ENCODE assay signal across 9 cellular contexts in the genomic region with DNA sequence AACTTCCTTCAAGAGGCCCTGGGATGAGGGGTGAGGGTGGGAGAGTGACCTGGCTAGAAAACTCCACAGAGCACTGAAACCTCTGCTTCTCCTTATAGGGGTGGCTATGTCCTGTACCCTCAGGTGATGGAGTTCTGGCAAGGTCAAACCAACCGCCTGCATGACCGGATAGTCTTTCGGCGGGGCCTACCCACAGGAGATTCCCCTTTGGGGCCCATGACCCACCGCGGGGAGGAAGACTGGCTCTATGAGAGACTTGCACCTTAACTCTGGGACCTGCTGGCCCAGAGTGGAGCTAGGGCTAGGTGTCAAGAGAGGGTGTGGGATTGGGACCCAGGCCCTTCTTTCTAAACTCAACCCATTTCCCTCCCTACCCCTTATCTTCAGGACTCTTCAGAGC. TPM values are rescaled to one million over a fixed set of nuclear protein-coding genes. Genes with fewer than 3 reads are reported as not detected.
DNase-seq lines count a peak whose midpoint lies in the region; ATAC-seq and TF ChIP-seq lines count a peak whose summit lies in the region.
"Had no signal": no experiment of that assay in that cellular context is flagged by ENCODE, and none has a peak within 500 bp of the region (broad histone marks: within the 10 kb centered on the region; RNA-seq: fewer than 3 reads in every experiment).

No MANE protein-coding gene starts in this region.

- H3K36me3 Mint-ChIP-seq in CD8-positive, alpha-beta memory T cell = peaks cover 0 to 27% (median 10%) of the 10 kb centered on the region in 3 donors
- H3K36me3 Mint-ChIP-seq in stimulated activated effector memory CD8-positive, alpha-beta T cell treated with anti-CD3 and anti-CD28 coated beads, Interleukin-12 subunit alpha, Interleukin-12 subunit beta, amount 100 ng/mL, for 72 hours = peaks cover 53% of the 10 kb centered on the region

- CTCF ChIA-PET in CD8-positive, alpha-beta memory T cell (lab: Charles Lee) = interaction anchor here (0.8 to 17.2 kb wide), 15 partner anchors 10 to 147 kb away, joined by 3 to 191 read pairs (median 4); partner anchors contain the start of genes CDK5RAP3 and PRR15L

- peak overlapping the region in 5 of 8 donors; percentile 41 to 87 (median 76) for H3K27ac Mint-ChIP-seq in CD8-positive, alpha-beta memory T cell
- peak overlapping the region; percentile 73 for H3K27ac Mint-ChIP-seq in stimulated activated effector memory CD8-positive, alpha-beta T cell treated with anti-CD3 and anti-CD28 coated beads, Interleukin-12 subunit alpha, Interleukin-12 subunit beta, amount 100 ng/mL, for 72 hours

- no peaks in the 10 kb centered on the region for H3K27me3 ChIP-seq in CD8-positive, alpha-beta memory T cell (ENCODE audit: insufficient read depth, low read length, poor library complexity, severe bottlenecking)
- no peaks in the 10 kb centered on the region for H3K27me3 ChIP-seq in liver (ENCODE audit: control insufficient read depth in 4 of 4, insufficient read depth in 4 of 4, low read length in 3 of 4)

- DNase-seq in CD8-positive, alpha-beta memory T cell = no peak
- DNase-seq in stimulated activated effector memory CD8-positive, alpha-beta T cell treated with anti-CD3 and anti-CD28 coated beads, Interleukin-12 subunit alpha, Interleukin-12 subunit beta, amount 100 ng/mL, for 72 hours (ENCODE audit: low spot score in 2 of 2) = no peak
- DNase-seq in CD1c-positive myeloid dendritic cell (ENCODE audit: extremely low spot score) (no peak), AML-193 (lab: John Stamatoyannopoulos, UW) (no peak)

- H3K4me3 Mint-ChIP-seq in CD8-positive, alpha-beta memory T cell = peak overlapping the region in 1 of 7 donors; percentile 68
- no peak overlapping the region for H3K4me3 Mint-ChIP-seq in stimulated activated effector memory CD8-positive, alpha-beta T cell treated with anti-CD3 and anti-CD28 coated beads, Interleukin-12 subunit alpha, Interleukin-12 subunit beta, amount 100 ng/mL, for 72 hours

- TF ChIP-seq RAD21 in liver (IDR thresholded peaks at IDR 0.05) = no peak

- H3K9me3 Mint-ChIP-seq in CD8-positive, alpha-beta memory T cell = no peaks in the 10 kb centered on the region
- no peaks in the 10 kb centered on the region for H3K9me3 Mint-ChIP-seq in stimulated activated effector memory CD8-positive, alpha-beta T cell treated with anti-CD3 and anti-CD28 coated beads, Interleukin-12 subunit alpha, Interleukin-12 subunit beta, amount 100 ng/mL, for 72 hours

- peaks cover 45 to 68% (median 56%) of the 10 kb centered on the region in 3 donors for H3K4me1 Mint-ChIP-seq in CD8-positive, alpha-beta memory T cell
- peaks cover 56% of the 10 kb centered on the region for H3K4me1 Mint-ChIP-seq in stimulated activated effector memory CD8-positive, alpha-beta T cell treated with anti-CD3 and anti-CD28 coated beads, Interleukin-12 subunit alpha, Interleukin-12 subunit beta, amount 100 ng/mL, for 72 hours

- H3K36me3 ChIP-seq in CD8-positive, alpha-beta memory T cell (ENCODE audit: insufficient read depth, low read length) = no peaks in the 10 kb centered on the region
- peaks cover 0 to 7% (median 4%) of the 10 kb centered on the region in 4 donors for H3K36me3 ChIP-seq in liver (ENCODE audit: control insufficient read depth in 4 of 4, insufficient read depth in 3 of 4, low read depth in 1 of 4, low read length in 3 of 4)

- no peak overlapping the region for H3K9ac ChIP-seq in liver (ENCODE audit: low read depth in 1 of 2, low read length in 2 of 2)

- POLR2A ChIA-PET in CD8-positive, alpha-beta memory T cell (lab: Charles Lee) = interaction anchor here (1.0 kb wide), 1 partner anchor 22 kb away, joined by 3 read pairs; no protein-coding TSS in a partner anchor

- H3K4me3 ChIP-seq in CD8-positive, alpha-beta memory T cell (ENCODE audit: low read length) = no peak overlapping the region
- no peak overlapping the region for H3K4me3 ChIP-seq in liver (ENCODE audit: low read depth in 1 of 3, low read length in 3 of 3)

- no peaks in the 10 kb centered on the region for H3K27me3 Mint-ChIP-seq in CD8-positive, alpha-beta memory T cell

- TF ChIP-seq CTCF in VCaP (conservative IDR thresholded peaks at IDR 0.05) = no peak
- no peak for TF ChIP-seq CTCF in liver (IDR thresholded peaks at IDR 0.05; ENCODE audit: low read depth, low read length, missing input control)

- peaks cover 64% of the 10 kb centered on the region for H3K4me1 ChIP-seq in CD8-positive, alpha-beta memory T cell (ENCODE audit: insufficient read depth, low read length)
- H3K4me1 ChIP-seq in liver (ENCODE audit: control insufficient read depth in 4 of 4, insufficient read depth in 4 of 4, low read length in 3 of 4) = peaks cover 19 to 83% (median 73%) of the 10 kb centered on the region in 4 donors

- ATAC-seq in stimulated activated effector memory CD8-positive, alpha-beta T cell treated with anti-CD3 and anti-CD28 coated beads, Interleukin-12 subunit alpha, Interleukin-12 subunit beta, amount 100 ng/mL, for 72 hours = no peak
- no peak for ATAC-seq in HG03342 (IDR thresholded peaks at IDR 0.05; ENCODE audit: unreplicated experiment)

- WGBS in liver = 91% methylated on average over 6 of the region's 6 CpGs

- H3K9me3 ChIP-seq in CD8-positive, alpha-beta memory T cell (ENCODE audit: low read length) = no peaks in the 10 kb centered on the region
- H3K9me3 ChIP-seq in liver (ENCODE audit: control insufficient read depth in 4 of 4, low read length in 3 of 4) = no peaks in the 10 kb centered on the region

- no peak overlapping the region for H3K27ac ChIP-seq in CD8-positive, alpha-beta memory T cell (ENCODE audit: low read depth, low read length)
- H3K27ac ChIP-seq in VCaP (peak overlapping the region; percentile 91), liver (ENCODE audit: low read depth in 1 of 2, low read length in 2 of 2) (peak overlapping the region; percentile 59 to 84)

TF ChIP-seq in liver, 16 proteins besides CTCF, POLR2A, EP300 and RAD21 (continues in another document):
- no peak for TF ChIP-seq REST (IDR thresholded peaks at IDR 0.05)
- no peak for TF ChIP-seq FOXA1 (IDR thresholded peaks at IDR 0.05)
- TF ChIP-seq HNF4G (IDR thresholded peaks at IDR 0.05) = no peak
- TF ChIP-seq RXRA (IDR thresholded peaks at IDR 0.05) = no peak
- no peak for TF ChIP-seq NR2F2 (IDR thresholded peaks at IDR 0.05)
- TF ChIP-seq, protein P1, sequence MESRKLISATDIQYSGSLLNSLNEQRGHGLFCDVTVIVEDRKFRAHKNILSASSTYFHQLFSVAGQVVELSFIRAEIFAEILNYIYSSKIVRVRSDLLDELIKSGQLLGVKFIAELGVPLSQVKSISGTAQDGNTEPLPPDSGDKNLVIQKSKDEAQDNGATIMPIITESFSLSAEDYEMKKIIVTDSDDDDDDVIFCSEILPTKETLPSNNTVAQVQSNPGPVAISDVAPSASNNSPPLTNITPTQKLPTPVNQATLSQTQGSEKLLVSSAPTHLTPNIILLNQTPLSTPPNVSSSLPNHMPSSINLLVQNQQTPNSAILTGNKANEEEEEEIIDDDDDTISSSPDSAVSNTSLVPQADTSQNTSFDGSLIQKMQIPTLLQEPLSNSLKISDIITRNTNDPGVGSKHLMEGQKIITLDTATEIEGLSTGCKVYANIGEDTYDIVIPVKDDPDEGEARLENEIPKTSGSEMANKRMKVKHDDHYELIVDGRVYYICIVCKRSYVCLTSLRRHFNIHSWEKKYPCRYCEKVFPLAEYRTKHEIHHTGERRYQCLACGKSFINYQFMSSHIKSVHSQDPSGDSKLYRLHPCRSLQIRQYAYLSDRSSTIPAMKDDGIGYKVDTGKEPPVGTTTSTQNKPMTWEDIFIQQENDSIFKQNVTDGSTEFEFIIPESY (IDR thresholded peaks at IDR 0.05) = no peak
- no peak for TF ChIP-seq FOXA2 (IDR thresholded peaks at IDR 0.05)
- TF ChIP-seq HNF4A (conservative IDR thresholded peaks at IDR 0.05) = no peak
- no peak for TF ChIP-seq SP1 (IDR thresholded peaks at IDR 0.05)
- TF ChIP-seq JUND (IDR thresholded peaks at IDR 0.05) = no peak
- no peak for TF ChIP-seq EGR1 (IDR thresholded peaks at IDR 0.05; ENCODE audit: low read depth in 2 of 2)
- no peak for TF ChIP-seq TAF1 (conservative IDR thresholded peaks at IDR 0.05)

RNA-seq across cellular contexts. Expression of gene PNPO, which starts 5.1 kb away (rescaled TPM):
- total RNA-seq in CD8-positive, alpha-beta memory T cell = 10 to 100 TPM; 55.5 to 57.7 TPM
- polyA plus RNA-seq in CD8-positive, alpha-beta memory T cell = 20.3 TPM
- total RNA-seq in liver = 100 to 1,000 TPM in 1 of 2 donors, 10 to 100 TPM in 1; 27.8 to 102 TPM
- polyA plus RNA-seq in liver = 10 to 100 TPM; 49.7 to 52.9 TPM

RNA-seq across cellular contexts. Expression of gene PRR15L, which starts 11.2 kb away (rescaled TPM):
- total RNA-seq in CD8-positive, alpha-beta memory T cell = not detected
- not detected for polyA plus RNA-seq in CD8-positive, alpha-beta memory T cell
- 10 to 100 TPM in 1 of 2 donors, 1 to 10 TPM in 1; 1.9 to 11.0 TPM for total RNA-seq in liver
- polyA plus RNA-seq in liver = 1 to 10 TPM in 1 of 2 donors, under 1 TPM in 1; 0.83 to 1.8 TPM
- total RNA-seq: fibroblast of lung, pulmonary artery endothelial cell had no signal
- polyA plus RNA-seq: fibroblast of lung had no signal

RNA-seq across cellular contexts. Expression of gene CDK5RAP3, which starts 24.4 kb away (rescaled TPM):
- total RNA-seq in CD8-positive, alpha-beta memory T cell = 100 to 1,000 TPM; 178 to 184 TPM
- polyA plus RNA-seq in CD8-positive, alpha-beta memory T cell = 81.3 TPM
- 100 to 1,000 TPM in 1 of 2 donors, 10 to 100 TPM in 1; 44.6 to 120 TPM for total RNA-seq in liver
- 10 to 100 TPM; 52.7 to 96.8 TPM for polyA plus RNA-seq in liver

RNA-seq across cellular contexts. Expression of gene SP2, which starts 50.5 kb away (rescaled TPM):
- total RNA-seq in CD8-positive, alpha-beta memory T cell = 10 to 100 TPM; 21.5 to 22.1 TPM
- 13.4 TPM for polyA plus RNA-seq in CD8-positive, alpha-beta memory T cell
- total RNA-seq in liver = 1 to 10 TPM; 2.2 to 3.5 TPM
- polyA plus RNA-seq in liver = 1 to 10 TPM; 4.1 to 5.7 TPM
